Comparison of ENCODE assay signal across 20 cellular contexts in the genomic region with DNA sequence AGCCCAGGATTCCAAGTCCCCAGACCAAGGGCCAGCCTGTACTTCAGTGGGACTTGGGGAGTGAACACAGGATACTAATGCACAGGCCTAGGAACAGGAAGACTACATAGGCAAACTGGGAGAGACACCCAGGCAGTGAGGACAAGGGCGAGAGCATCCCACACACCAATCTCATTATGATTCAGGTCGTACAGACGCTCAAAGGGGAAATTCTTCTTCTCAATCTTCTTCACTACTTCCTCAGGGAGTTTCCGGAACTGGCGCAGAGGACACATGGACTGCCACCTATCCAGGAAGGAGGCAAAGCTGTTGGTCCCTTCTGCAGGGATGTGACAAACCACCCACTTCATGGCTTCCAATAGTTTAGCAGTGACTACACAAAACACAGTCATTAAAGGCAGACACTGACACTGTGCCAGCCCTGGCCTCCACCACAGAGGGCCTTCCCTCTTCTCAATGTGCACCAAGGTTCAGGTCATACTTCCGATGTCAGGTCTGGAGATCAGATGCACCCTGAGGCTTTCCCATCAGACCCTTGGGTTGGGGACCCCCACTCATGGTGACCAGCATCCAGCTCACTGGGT. TPM values are rescaled to one million over a fixed set of nuclear protein-coding genes. Genes with fewer than 3 reads are reported as not detected.
DNase-seq lines count a peak whose midpoint lies in the region; ATAC-seq and TF ChIP-seq lines count a peak whose summit lies in the region.
"Had no signal": no experiment of that assay in that cellular context is flagged by ENCODE, and none has a peak within 500 bp of the region (broad histone marks: within the 10 kb centered on the region; RNA-seq: fewer than 3 reads in every experiment).

No MANE protein-coding gene starts in this region.

- TF ChIP-seq CTCF in GM12865 (IDR thresholded peaks at IDR 0.05; ENCODE audit: insufficient read depth, low read depth, low read length, missing control alignments) = no peak
- no peak for TF ChIP-seq CTCF in CD4-positive, alpha-beta T cell (IDR thresholded peaks at IDR 0.05)
- TF ChIP-seq CTCF in natural killer cell (IDR thresholded peaks at IDR 0.05) = no peak

- no peak overlapping the region for H3K4me3 Mint-ChIP-seq in activated naive CD4-positive, alpha-beta T cell treated with anti-CD3 and anti-CD28 coated beads for 36 hours
- H3K4me3 Mint-ChIP-seq in T-helper 17 cell (peak overlapping the region; percentile 43), memory B cell (no peak overlapping the region), natural killer cell (no peak overlapping the region)
- no peak overlapping the region for H3K4me3 Mint-ChIP-seq in CD4-positive, alpha-beta T cell
- H3K4me3 Mint-ChIP-seq: CD8-positive, alpha-beta T cell had no signal

- no peaks in the 10 kb centered on the region for H3K27me3 ChIP-seq in CD4-positive, alpha-beta T cell (ENCODE audit: control insufficient read depth, insufficient read depth, low read length)
- H3K27me3 ChIP-seq: SJCRH30 had no signal

- H3K4me1 Mint-ChIP-seq in activated naive CD4-positive, alpha-beta T cell treated with anti-CD3 and anti-CD28 coated beads for 36 hours (ENCODE audit: low read depth) = no peaks in the 10 kb centered on the region
- H3K4me1 Mint-ChIP-seq in T-helper 17 cell = no peaks in the 10 kb centered on the region
- no peaks in the 10 kb centered on the region for H3K4me1 Mint-ChIP-seq in memory B cell
- H3K4me1 Mint-ChIP-seq in CD4-positive, alpha-beta T cell (ENCODE audit: low read depth) = no peaks in the 10 kb centered on the region
- H3K4me1 Mint-ChIP-seq in natural killer cell = no peaks in the 10 kb centered on the region

- no peak for ATAC-seq in T-helper 17 cell
- no peak for ATAC-seq in memory B cell (ENCODE audit: low read depth)
- ATAC-seq in GM19455 (IDR thresholded peaks at IDR 0.05; ENCODE audit: unreplicated experiment) = no peak
- no peak for ATAC-seq in CD4-positive, alpha-beta T cell (ENCODE audit: poor library complexity)
- ATAC-seq in natural killer cell = no peak
- ATAC-seq: CD8-positive, alpha-beta T cell; HCT116; Panc1 had no signal

- CTCF ChIA-PET in activated naive CD4-positive, alpha-beta T cell treated with anti-CD3 and anti-CD28 coated beads for 36 hours (lab: Charles Lee) = interaction anchor here (1.1 to 1.2 kb wide), 2 partner anchors 15 to 295 kb away, joined by 3 read pairs; no protein-coding TSS in a partner anchor
- CTCF ChIA-PET in CD4-positive, alpha-beta T cell (lab: Charles Lee) = no interaction called here

- no peaks in the 10 kb centered on the region for H3K9me3 Mint-ChIP-seq in activated naive CD4-positive, alpha-beta T cell treated with anti-CD3 and anti-CD28 coated beads for 36 hours
- no peaks in the 10 kb centered on the region for H3K9me3 Mint-ChIP-seq in memory B cell
- no peaks in the 10 kb centered on the region for H3K9me3 Mint-ChIP-seq in CD4-positive, alpha-beta T cell
- no peaks in the 10 kb centered on the region for H3K9me3 Mint-ChIP-seq in natural killer cell
- H3K9me3 Mint-ChIP-seq: CD8-positive, alpha-beta T cell had no signal

- no peak overlapping the region for H3K27ac ChIP-seq in CD4-positive, alpha-beta T cell (ENCODE audit: low read depth, low read length)
- H3K27ac ChIP-seq: SJCRH30 had no signal

- intact Hi-C loops in activated naive CD4-positive, alpha-beta T cell treated with anti-CD3 and anti-CD28 coated beads for 36 hours (cut with micrococcal nuclease) = no loop called here
- intact Hi-C loops in CD4-positive, alpha-beta T cell (cut with DNase I, micrococcal nuclease) = no loop called here
- intact Hi-C loops in natural killer cell (cut with micrococcal nuclease) = no loop called here

- POLR2A ChIA-PET in CD4-positive, alpha-beta T cell (lab: Charles Lee) = no interaction called here

- peak overlapping the region; percentile 22 for H3K27ac Mint-ChIP-seq in activated naive CD4-positive, alpha-beta T cell treated with anti-CD3 and anti-CD28 coated beads for 36 hours
- peak overlapping the region; percentile 67 for H3K27ac Mint-ChIP-seq in T-helper 17 cell
- H3K27ac Mint-ChIP-seq in memory B cell = peak overlapping the region; percentile 82
- no peak overlapping the region for H3K27ac Mint-ChIP-seq in CD4-positive, alpha-beta T cell
- H3K27ac Mint-ChIP-seq in natural killer cell = peak overlapping the region in 1 of 2 donors; percentile 35
- H3K27ac Mint-ChIP-seq: CD8-positive, alpha-beta T cell had no signal

- no peak overlapping the region for H3K4me3 ChIP-seq in GM12865 (ENCODE audit: low read depth, low read length)
- H3K4me3 ChIP-seq: SJCRH30 had no signal

- no peak for DNase-seq in activated naive CD4-positive, alpha-beta T cell treated with anti-CD3 and anti-CD28 coated beads for 36 hours
- no peak for DNase-seq in activated naive CD4-positive, alpha-beta T cell (lab: John Stamatoyannopoulos, UW)
- DNase-seq in GM12865 (ENCODE audit: low read depth) = peak; percentile 21
- DNase-seq in T-helper 17 cell = no peak
- DNase-seq in memory B cell (ENCODE audit: low spot score in 2 of 2) = no peak
- DNase-seq in CD4-positive, alpha-beta T cell = no peak
- no peak for DNase-seq in natural killer cell
- DNase-seq: CD8-positive, alpha-beta T cell; DND-41; Karpas-422; MV-4-11; NCI-H1105 treated with DMSO at 0.1 percent for 48 hours; NCI-H2029 treated with DMSO at 0.1 percent for 48 hours; NCI-H226; NCI-H510A treated with DMSO at 0.1 percent for 48 hours; NCI-H774; SJCRH30 had no signal

- no peaks in the 10 kb centered on the region for H3K9me3 ChIP-seq in T-helper 17 cell (ENCODE audit: control insufficient read depth, low read length, poor library complexity, severe bottlenecking)
- H3K9me3 ChIP-seq in CD4-positive, alpha-beta T cell (ENCODE audit: control insufficient read depth, low read length) = no peaks in the 10 kb centered on the region
- H3K9me3 ChIP-seq: SJCRH30 had no signal

- peaks cover 55% of the 10 kb centered on the region for H3K36me3 Mint-ChIP-seq in activated naive CD4-positive, alpha-beta T cell treated with anti-CD3 and anti-CD28 coated beads for 36 hours (ENCODE audit: low read depth)
- peaks cover 11% of the 10 kb centered on the region for H3K36me3 Mint-ChIP-seq in T-helper 17 cell (ENCODE audit: low read depth)
- H3K36me3 Mint-ChIP-seq in memory B cell = peaks cover 59% of the 10 kb centered on the region
- H3K36me3 Mint-ChIP-seq in CD4-positive, alpha-beta T cell (ENCODE audit: low read depth) = peaks cover 100% of the 10 kb centered on the region
- peaks cover 39% of the 10 kb centered on the region for H3K36me3 Mint-ChIP-seq in natural killer cell

- no peaks in the 10 kb centered on the region for H3K27me3 Mint-ChIP-seq in activated naive CD4-positive, alpha-beta T cell treated with anti-CD3 and anti-CD28 coated beads for 36 hours (ENCODE audit: low read depth)
- H3K27me3 Mint-ChIP-seq in T-helper 17 cell (no peaks in the 10 kb centered on the region), memory B cell (no peaks in the 10 kb centered on the region), natural killer cell (ENCODE audit: low read depth in 2 of 2) (no peaks in the 10 kb centered on the region)
- no peaks in the 10 kb centered on the region for H3K27me3 Mint-ChIP-seq in CD4-positive, alpha-beta T cell

RNA-seq across cellular contexts. Expression of a gene that starts 18.0 kb away (rescaled TPM):
- 100 to 1,000 TPM; 179 to 181 TPM for total RNA-seq in activated naive CD4-positive, alpha-beta T cell treated with anti-CD3 and anti-CD28 coated beads for 36 hours
- total RNA-seq in T-helper 17 cell = 100 to 1,000 TPM; 189 to 224 TPM
- total RNA-seq in CD4-positive, alpha-beta T cell = 100 to 1,000 TPM; 274 to 297 TPM
- total RNA-seq in natural killer cell = 100 to 1,000 TPM; 207 to 236 (median 228) TPM

RNA-seq across cellular contexts. Expression of a gene that starts 21.3 kb away (rescaled TPM):
- 10 to 100 TPM; 59.9 to 62.2 TPM for total RNA-seq in activated naive CD4-positive, alpha-beta T cell treated with anti-CD3 and anti-CD28 coated beads for 36 hours
- total RNA-seq in T-helper 17 cell (10 to 100 TPM; 60.0 to 61.5 TPM), natural killer cell (100 to 1,000 TPM in 2 of 3 donors, 10 to 100 TPM in 1; 74.9 to 109 (median 106) TPM)
- 10 to 100 TPM; 55.4 to 55.6 TPM for total RNA-seq in CD4-positive, alpha-beta T cell

RNA-seq across cellular contexts. Expression of a gene that starts 21.6 kb away (rescaled TPM):
- 10 to 100 TPM; 12.9 to 16.1 TPM for total RNA-seq in activated naive CD4-positive, alpha-beta T cell treated with anti-CD3 and anti-CD28 coated beads for 36 hours
- total RNA-seq in T-helper 17 cell (10 to 100 TPM; 36.4 to 44.8 TPM), natural killer cell (10 to 100 TPM; 49.8 to 59.3 (median 54.5) TPM)
- total RNA-seq in CD4-positive, alpha-beta T cell = 10 to 100 TPM; 34.2 to 36.0 TPM

RNA-seq across cellular contexts. Expression of a gene that starts 37.8 kb away (rescaled TPM):
- total RNA-seq in activated naive CD4-positive, alpha-beta T cell treated with anti-CD3 and anti-CD28 coated beads for 36 hours = 10 to 100 TPM; 13.3 to 13.4 TPM
- total RNA-seq in T-helper 17 cell (1 to 10 TPM; 6.6 to 9.9 TPM), natural killer cell (10 to 100 TPM; 14.1 to 28.7 (median 20.5) TPM)
- 1 to 10 TPM; 5.1 to 5.7 TPM for total RNA-seq in CD4-positive, alpha-beta T cell

RNA-seq across cellular contexts. Expression of a gene that starts 48.2 kb away (rescaled TPM):
- total RNA-seq in activated naive CD4-positive, alpha-beta T cell treated with anti-CD3 and anti-CD28 coated beads for 36 hours = 10 to 100 TPM; 78.6 to 79.2 TPM
- 1 to 10 TPM; 1.4 to 3.0 TPM for total RNA-seq in T-helper 17 cell
- 1 to 10 TPM; 3.0 to 3.1 TPM for total RNA-seq in CD4-positive, alpha-beta T cell
- total RNA-seq in natural killer cell = 1 to 10 TPM; 2.1 to 2.9 (median 2.7) TPM
